In the genomic region with DNA sequence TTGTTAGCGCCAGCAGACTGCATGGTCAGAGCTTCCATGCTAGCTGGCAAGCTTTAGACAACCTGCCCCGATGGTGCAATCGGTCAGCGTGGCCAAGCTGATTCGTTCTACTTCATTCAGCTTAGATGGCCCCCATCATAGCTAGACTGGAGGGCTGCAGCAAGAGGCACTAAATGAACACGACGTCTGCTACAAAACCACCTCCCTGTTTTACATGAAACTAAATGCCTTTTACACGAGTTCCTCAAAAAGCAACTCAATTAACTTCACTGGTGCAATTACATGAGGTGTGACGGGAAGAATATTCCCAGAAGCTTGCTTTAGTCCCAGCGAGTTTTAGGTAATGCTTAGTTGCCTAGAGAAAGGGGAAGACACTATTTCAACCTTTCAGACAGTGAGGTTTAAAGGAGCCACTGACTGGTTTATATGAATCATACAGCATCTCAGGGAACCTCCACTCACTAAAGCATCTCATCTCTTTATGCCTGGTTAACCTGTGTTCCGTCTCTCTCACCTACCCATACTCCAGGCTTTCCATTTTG, we compare ENCODE assay signal across 12 cellular contexts. TPM values are rescaled to one million over a fixed set of nuclear protein-coding genes. Genes with fewer than 3 reads are reported as not detected.
DNase-seq lines count a peak whose midpoint lies in the region; ATAC-seq and TF ChIP-seq lines count a peak whose summit lies in the region.
"Had no signal": no experiment of that assay in that cellular context is flagged by ENCODE, and none has a peak within 500 bp of the region (broad histone marks: within the 10 kb centered on the region; RNA-seq: fewer than 3 reads in every experiment).

No MANE protein-coding gene starts in this region.

- no peaks in the 10 kb centered on the region for H4K20me1 ChIP-seq in MM.1S (ENCODE audit: insufficient read depth, low read length)

- peak overlapping the region; percentile 79 for H3K4me3 Mint-ChIP-seq in CD8-positive, alpha-beta T cell

- no peak overlapping the region for H3K9ac ChIP-seq in MM.1S (ENCODE audit: low read length)

- no peaks in the 10 kb centered on the region for H3K9me3 ChIP-seq in CD8-positive, alpha-beta T cell (ENCODE audit: low read length)
- H3K9me3 ChIP-seq in left lung = no peaks in the 10 kb centered on the region
- no peaks in the 10 kb centered on the region for H3K9me3 ChIP-seq in MM.1S (replicated peaks; ENCODE audit: insufficient read depth, low read length)
- H3K9me3 ChIP-seq: suprapubic skin had no signal

- no peaks in the 10 kb centered on the region for H3K9me3 Mint-ChIP-seq in CD8-positive, alpha-beta T cell

- peak overlapping the region; percentile 98 for H3K27ac Mint-ChIP-seq in CD8-positive, alpha-beta T cell

- H3K4me2 ChIP-seq in MM.1S (ENCODE audit: low read depth, low read length) = no peak overlapping the region

- POLR2A ChIA-PET in CD8-positive, alpha-beta T cell (lab: Charles Lee) = interaction anchor here (0.7 to 3.4 kb wide), 12 partner anchors 8 to 61 kb away, joined by 3 to 24 read pairs (median 9); a partner anchor contains a TSS

- no peaks in the 10 kb centered on the region for H3K9me2 ChIP-seq in MM.1S (replicated peaks; ENCODE audit: insufficient read depth, low read length)

- H3K4me1 Mint-ChIP-seq in CD8-positive, alpha-beta T cell (ENCODE audit: low read depth) = peaks cover 88% of the 10 kb centered on the region

- H3K79me2 ChIP-seq in MM.1S (ENCODE audit: low read length) = peaks cover 54% of the 10 kb centered on the region

- no peaks in the 10 kb centered on the region for H3K27me3 Mint-ChIP-seq in CD8-positive, alpha-beta T cell (ENCODE audit: low read depth)

- no peak overlapping the region for H2AFZ ChIP-seq in MM.1S (ENCODE audit: low read length)

- no peaks in the 10 kb centered on the region for H3K27me3 ChIP-seq in CD8-positive, alpha-beta T cell (ENCODE audit: insufficient read depth, low read length)
- H3K27me3 ChIP-seq in left lung = no peaks in the 10 kb centered on the region
- H3K27me3 ChIP-seq in MM.1S (replicated peaks; ENCODE audit: insufficient read depth, low read length) = no peaks in the 10 kb centered on the region
- H3K27me3 ChIP-seq: suprapubic skin had no signal

- DNase-seq in CD8-positive, alpha-beta T cell = no peak
- DNase-seq in UCSD-AML1 (lab: John Stamatoyannopoulos, UW; ENCODE audit: unreplicated experiment) = peak; percentile 35
- DNase-seq in left lung = no peak
- no peak for DNase-seq in NCI-H2171 (lab: John Stamatoyannopoulos, UW)
- no peak for DNase-seq in MM.1S

- H3K4me3 ChIP-seq in CD8-positive, alpha-beta T cell (ENCODE audit: low read depth, low read length) = no peak overlapping the region
- no peak overlapping the region for H3K4me3 ChIP-seq in left lung
- H3K4me3 ChIP-seq in MM.1S (ENCODE audit: low read length) = no peak overlapping the region
- H3K4me3 ChIP-seq: SK-N-MC had no signal

- CTCF ChIA-PET in CD8-positive, alpha-beta T cell (lab: Charles Lee) = interaction anchor here (0.9 to 3.9 kb wide), 7 partner anchors 7 to 46 kb away, joined by 3 to 34 read pairs (median 6); no protein-coding TSS in a partner anchor

- TF ChIP-seq CTCF in CD8-positive, alpha-beta T cell (IDR thresholded peaks at IDR 0.05) = no peak
- TF ChIP-seq CTCF in left lung (IDR thresholded peaks at IDR 0.05) = no peak
- no peak for TF ChIP-seq CTCF in MM.1S (IDR thresholded peaks at IDR 0.05; ENCODE audit: low read length)

- H3K36me3 Mint-ChIP-seq in CD8-positive, alpha-beta T cell = peaks cover 47% of the 10 kb centered on the region

- H3K27ac ChIP-seq in CD8-positive, alpha-beta T cell (ENCODE audit: low read depth, low read length) = peak overlapping the region; percentile 46
- H3K27ac ChIP-seq in left lung = peak overlapping the region in 1 of 2 donors; percentile 86
- no peak overlapping the region for H3K27ac ChIP-seq in MM.1S (ENCODE audit: low read length)
- H3K27ac ChIP-seq: SK-N-MC, suprapubic skin had no signal

- intact Hi-C loops in CD8-positive, alpha-beta T cell (cut with DNase I, micrococcal nuclease) = loop anchor here (1.0 to 10.0 kb wide), 5 partner anchors 8 to 272 kb away; a partner anchor contains a TSS
- intact Hi-C loops in left lung (cut with DNase I) = no loop called here

- no peaks in the 10 kb centered on the region for H3K36me3 ChIP-seq in CD8-positive, alpha-beta T cell (ENCODE audit: insufficient read depth, low read length)
- H3K36me3 ChIP-seq in left lung (peaks cover 0 to 3% of the 10 kb centered on the region in 2 donors), MM.1S (replicated peaks; ENCODE audit: insufficient read depth, low read length) (no peaks in the 10 kb centered on the region)
- H3K36me3 ChIP-seq: suprapubic skin had no signal

- H3F3A ChIP-seq in MM.1S (ENCODE audit: insufficient read depth, low read length) = no peaks in the 10 kb centered on the region

- H3K4me1 ChIP-seq in CD8-positive, alpha-beta T cell (ENCODE audit: insufficient read depth, low read length) = peaks cover 89% of the 10 kb centered on the region
- H3K4me1 ChIP-seq in left lung (peaks cover 0 to 56% of the 10 kb centered on the region in 2 donors), MM.1S (ENCODE audit: low read length) (no peaks in the 10 kb centered on the region)

- ATAC-seq in CD8-positive, alpha-beta T cell = peak; percentile 58
- peak; percentile 27 for ATAC-seq in HG02852 (IDR thresholded peaks at IDR 0.05; ENCODE audit: unreplicated experiment)
- ATAC-seq in left lung = peak; percentile 14
- ATAC-seq in HG03565 (IDR thresholded peaks at IDR 0.05; ENCODE audit: unreplicated experiment) = no peak
- ATAC-seq in HG03521 (IDR thresholded peaks at IDR 0.05; ENCODE audit: unreplicated experiment) = no peak

RNA-seq across cellular contexts. Expression of a gene that starts 8.4 kb away (rescaled TPM):
- 100 to 1,000 TPM; 121 to 132 TPM for total RNA-seq in CD8-positive, alpha-beta T cell
- total RNA-seq in left lung = 10 to 100 TPM; 34.5 to 49.6 TPM

RNA-seq across cellular contexts. Expression of a gene that starts 49.3 kb away (rescaled TPM):
- not detected for total RNA-seq in CD8-positive, alpha-beta T cell
- total RNA-seq in left lung = not detected
- total RNA-seq: H4, sciatic nerve had no signal

Comparison
In these comparisons a context has a peak if more than half of its experiments do, and no peak if none do; other contexts are left out.
1. ATAC-seq: peak in CD8-positive, alpha-beta T cell (single experiment), HG02852 (single experiment) and left lung (single experiment); none in HG03565 (single experiment) and HG03521 (single experiment).
2. intact Hi-C loops: an anchor here in CD8-positive, alpha-beta T cell (1.0 to 10.0 kb wide); none called in left lung.